ENCODE assay signal across 8 cellular contexts in genomic region chr19:37719927-37720265, GRCh38. TPM values are rescaled to one million over a fixed set of nuclear protein-coding genes. Genes with fewer than 3 reads are reported as not detected.
A peak's percentile ranks its signal among the peaks of the same experiment; 100 is the strongest.
DNase-seq lines count a peak whose midpoint lies in the region; ATAC-seq and TF ChIP-seq lines count a peak whose summit lies in the region.

No MANE protein-coding gene starts in this region.

- intact Hi-C loops in colonic mucosa (cut with DNase I): no loop called here
- intact Hi-C loops in sciatic nerve (cut with DNase I): no loop called here

- H3K9ac ChIP-seq in KMS-11 (no peak overlapping the region), colonic mucosa (ENCODE audit: low read depth in 2 of 2, low read length in 2 of 2) (peak overlapping the region in 1 of 2 donors; percentile 81)

- H3K27me3 ChIP-seq in KMS-11 (ENCODE audit: insufficient read depth, low read depth) (no peaks in the 10 kb centered on the region), colonic mucosa (no peaks in the 10 kb centered on the region)

- peak overlapping the region; percentile 90 to 97 (median 95) for H3K4me3 Mint-ChIP-seq in nephron

- H3K27ac ChIP-seq in KMS-11 (no peak overlapping the region), colonic mucosa (peak overlapping the region; percentile 35)

- no peaks in the 10 kb centered on the region for H3K79me2 ChIP-seq in KMS-11 (ENCODE audit: insufficient read depth, low read depth)

- no peaks in the 10 kb centered on the region for H3K36me3 ChIP-seq in KMS-11 (ENCODE audit: insufficient read depth)
- H3K36me3 ChIP-seq in colonic mucosa: no peaks in the 10 kb centered on the region

- H3K36me3 Mint-ChIP-seq in nephron (ENCODE audit: low read depth): peaks cover 33% of the 10 kb centered on the region

- H3K4me2 ChIP-seq in KMS-11: no peak overlapping the region; the same call in 1 of the 2 replicates

- H3K4me3 ChIP-seq in AG09309 (ENCODE audit: control insufficient read depth, low read depth, low read length) (peak overlapping the region; percentile 76), KMS-11 (IDR thresholded peaks at IDR 0.05; ENCODE audit: insufficient read depth, low read depth, low read length) (no peak overlapping the region), colonic mucosa (peak overlapping the region; percentile 66)

- H3K4me1 Mint-ChIP-seq in nephron: peaks cover 12% of the 10 kb centered on the region

- DNase-seq in AG09309 (ENCODE audit: low read depth): no peak
- DNase-seq in colonic mucosa: no peak
- DNase-seq in sciatic nerve (ENCODE audit: low spot score): no peak
- no peak for DNase-seq in occipital lobe (lab: John Stamatoyannopoulos, UW)
- no peak for DNase-seq in NCI-H446 treated with DMSO at 0.1 percent for 48 hours (lab: John Stamatoyannopoulos, UW)
- DNase-seq in NCI-H2029 treated with DMSO at 0.1 percent for 48 hours (lab: John Stamatoyannopoulos, UW): no peak

- ATAC-seq in sciatic nerve: no peak

- peaks cover 16% of the 10 kb centered on the region for H3K9me3 Mint-ChIP-seq in nephron

- TF ChIP-seq CTCF in AG09309 (IDR thresholded peaks at IDR 0.05; ENCODE audit: control insufficient read depth, insufficient read depth, low read depth, low read length, missing control alignments): no peak
- peak; percentile 42 for TF ChIP-seq CTCF in KMS-11 (conservative IDR thresholded peaks at IDR 0.05; ENCODE audit: low read depth, low read length)
- no peak for TF ChIP-seq CTCF in colonic mucosa (IDR thresholded peaks at IDR 0.05)
- peak in 1 of 3 experiments; percentile 15 for TF ChIP-seq CTCF in nephron (IDR thresholded peaks at IDR 0.05; ENCODE audit: unreplicated experiment in 3 of 3)

- H3K4me1 ChIP-seq in KMS-11 (ENCODE audit: low read depth, poor library complexity, severe bottlenecking) (peaks cover 3% of the 10 kb centered on the region), colonic mucosa (no peaks in the 10 kb centered on the region)

- peak overlapping the region; percentile 65 for H2AFZ ChIP-seq in KMS-11 (ENCODE audit: low read depth)

- H3K27me3 Mint-ChIP-seq in nephron (ENCODE audit: low read depth): no peaks in the 10 kb centered on the region

- H3K9me3 ChIP-seq in colonic mucosa: no peaks in the 10 kb centered on the region

- H4K20me1 ChIP-seq in KMS-11 (ENCODE audit: insufficient read depth): no peaks in the 10 kb centered on the region

- peak overlapping the region; percentile 57 to 96 (median 84) for H3K27ac Mint-ChIP-seq in nephron

RNA-seq across cellular contexts. Expression of gene ZNF607, which starts 0.3 kb away (rescaled TPM):
- 1 to 10 TPM; 4.9 to 7.8 TPM for total RNA-seq in colonic mucosa
- 11.5 TPM for total RNA-seq in sciatic nerve
- 25.9 TPM for total RNA-seq in occipital lobe

RNA-seq across cellular contexts. Expression of gene ZNF573, which starts 59.5 kb away (rescaled TPM):
- total RNA-seq in colonic mucosa (1 to 10 TPM; 3.6 to 5.5 TPM), sciatic nerve (22.6 TPM), occipital lobe (45.5 TPM)
